In the genomic region with DNA sequence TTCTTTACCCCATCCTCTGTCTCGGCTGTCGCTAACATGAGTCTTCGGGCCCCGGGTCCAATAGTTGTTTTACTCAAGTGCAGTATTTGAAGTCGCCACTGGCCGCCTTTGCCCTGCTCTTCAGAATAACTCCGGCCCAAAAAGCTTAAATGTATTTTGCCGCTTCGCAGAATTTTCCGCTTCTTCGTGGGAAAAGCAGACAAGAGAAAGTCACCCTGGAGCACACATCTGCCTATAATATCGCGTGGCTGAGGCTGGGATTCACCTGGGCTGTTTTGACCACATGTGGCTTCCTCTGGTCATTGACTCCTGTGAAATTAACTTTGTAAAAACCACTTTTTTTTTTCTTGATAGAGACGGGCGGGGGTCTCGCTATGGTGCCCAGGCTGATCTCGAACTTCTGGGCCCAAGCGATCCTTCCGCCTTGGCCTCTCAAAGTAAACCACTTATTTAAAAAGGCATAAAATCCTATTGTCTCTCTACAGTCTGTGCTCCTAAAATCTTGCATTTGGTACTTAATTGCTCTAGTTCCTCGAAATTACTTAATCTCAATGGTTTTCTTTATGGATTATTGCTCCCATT, we compare ENCODE assay signal across 8 cellular contexts. TPM values are rescaled to one million over a fixed set of nuclear protein-coding genes. Genes with fewer than 3 reads are reported as not detected.
DNase-seq lines count a peak whose midpoint lies in the region; ATAC-seq, FAIRE-seq and TF ChIP-seq lines count a peak whose summit lies in the region.

No MANE protein-coding gene starts in this region.

- intact Hi-C loops in colonic mucosa (cut with DNase I) = no loop called here

- peaks cover 6% of the 10 kb centered on the region for H3K4me1 ChIP-seq in colonic mucosa
- H3K4me1 ChIP-seq in mucosa of rectum (ENCODE audit: control insufficient read depth in 2 of 2, insufficient read depth in 2 of 2, low read length in 2 of 2) = peaks cover 3 to 6% of the 10 kb centered on the region in 2 donors

- H3K9ac ChIP-seq in colonic mucosa (ENCODE audit: low read depth in 2 of 2, low read length in 2 of 2) (peak overlapping the region; percentile 67 to 80), mucosa of rectum (ENCODE audit: low read depth in 1 of 2, low read length in 2 of 2) (peak overlapping the region; percentile 71 to 79)

- H3K27ac ChIP-seq in colonic mucosa = peak overlapping the region; percentile 81
- peak overlapping the region; percentile 82 to 84 for H3K27ac ChIP-seq in mucosa of rectum (ENCODE audit: low read depth in 2 of 2, low read length in 2 of 2)

- no peaks in the 10 kb centered on the region for H3K27me3 ChIP-seq in MG63
- no peaks in the 10 kb centered on the region for H3K27me3 ChIP-seq in colonic mucosa
- H3K27me3 ChIP-seq in mucosa of rectum (ENCODE audit: control insufficient read depth in 2 of 2, insufficient read depth in 2 of 2, low read length in 2 of 2) = no peaks in the 10 kb centered on the region

- ATAC-seq in GM19023 (IDR thresholded peaks at IDR 0.05; ENCODE audit: unreplicated experiment) (peak; percentile 1), esophagus mucosa (no peak)

- FAIRE-seq in HTR-8/SVneo (lab: Jason Lieb, UNC) = no peak

- peak overlapping the region; percentile 86 for H3K4me3 ChIP-seq in MG63
- peak overlapping the region; percentile 59 for H3K4me3 ChIP-seq in colonic mucosa
- H3K4me3 ChIP-seq in mucosa of rectum (ENCODE audit: low read length in 2 of 2) = peak overlapping the region; percentile 94 to 95

- no peaks in the 10 kb centered on the region for H3K9me3 ChIP-seq in MG63
- H3K9me3 ChIP-seq in colonic mucosa = no peaks in the 10 kb centered on the region
- H3K9me3 ChIP-seq in mucosa of rectum (ENCODE audit: control insufficient read depth in 2 of 2, low read length in 2 of 2) = no peaks in the 10 kb centered on the region

- no peaks in the 10 kb centered on the region; the same call in 1 of the 2 replicates for H3K36me3 ChIP-seq in MG63
- H3K36me3 ChIP-seq in colonic mucosa = no peaks in the 10 kb centered on the region
- H3K36me3 ChIP-seq in mucosa of rectum (ENCODE audit: control insufficient read depth in 2 of 2, insufficient read depth in 2 of 2, low read length in 2 of 2) = peaks cover 0 to 4% of the 10 kb centered on the region in 2 donors

- DNase-seq in AG08396 (ENCODE audit: low spot score) = peak; percentile 29
- no peak for DNase-seq in MG63
- no peak for DNase-seq in colonic mucosa
- no peak for DNase-seq in HTR-8/SVneo (ENCODE audit: insufficient read length, low spot score)
- DNase-seq in superior temporal gyrus (ENCODE audit: extremely low spot score) = no peak

- TF ChIP-seq CTCF in colonic mucosa (IDR thresholded peaks at IDR 0.05) = no peak

RNA-seq across cellular contexts. Expression of gene CNOT10, which starts 0.7 kb away (rescaled TPM):
- total RNA-seq in MG63 (2014; rRNA removed; shearing (Covaris generic); ENCODE audit: low replicate concordance) = 14.1 and 17.9 TPM in 2 replicates
- total RNA-seq in colonic mucosa (10 to 100 TPM; 23.8 to 34.1 TPM), esophagus mucosa (25.7 TPM)
